In the genomic region with DNA sequence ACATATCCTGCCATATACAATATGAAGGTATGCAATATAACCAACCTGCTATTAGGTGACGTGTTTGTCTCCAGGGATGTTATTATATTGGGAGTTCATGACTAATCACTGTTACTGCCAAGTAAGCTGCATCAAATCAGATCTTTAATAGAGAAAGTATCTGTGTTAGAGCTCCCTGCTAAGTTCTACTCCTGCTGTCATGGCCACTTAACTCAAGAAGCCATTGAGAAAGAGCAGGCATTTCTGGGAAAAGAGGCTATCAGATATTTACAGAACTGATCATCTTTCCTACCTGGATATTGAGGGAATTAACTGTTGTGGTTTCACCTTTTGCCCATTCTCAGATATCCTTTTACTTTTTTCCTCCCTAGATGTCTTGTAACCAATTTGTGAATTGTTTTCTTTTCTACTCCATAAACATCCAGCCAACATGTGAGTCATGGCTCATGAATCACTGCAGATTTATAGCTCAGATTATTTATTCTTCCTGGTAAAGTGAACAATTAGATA, we compare ENCODE assay signal across 11 cellular contexts.
DNase-seq lines count a peak whose midpoint lies in the region; ATAC-seq and TF ChIP-seq lines count a peak whose summit lies in the region.
"Had no signal": no experiment of that assay in that cellular context is flagged by ENCODE, and none has a peak within 500 bp of the region (broad histone marks: within the 10 kb centered on the region; RNA-seq: fewer than 3 reads in every experiment).

No MANE protein-coding gene starts in this region.

- no peaks in the 10 kb centered on the region for H3K4me1 ChIP-seq in ovary (ENCODE audit: insufficient read depth)
- H3K4me1 ChIP-seq: left ventricle myocardium inferior had no signal

- POLR2A ChIA-PET in T-cell (lab: Charles Lee) = no interaction called here

- no peak overlapping the region for H3K4me3 ChIP-seq in kidney epithelial cell (ENCODE audit: low read depth, low read length)
- H3K4me3 ChIP-seq in ovary = no peak overlapping the region
- H3K4me3 ChIP-seq: left ventricle myocardium inferior had no signal

- no peak overlapping the region for H3K27ac ChIP-seq in ovary
- H3K27ac ChIP-seq: left ventricle myocardium inferior had no signal

- no peaks in the 10 kb centered on the region for H3K9me3 ChIP-seq in ovary
- H3K9me3 ChIP-seq: left ventricle myocardium inferior had no signal

- peaks cover 0 to 5% (median 4%) of the 10 kb centered on the region in 3 donors for H3K9me3 Mint-ChIP-seq in T-cell

- TF ChIP-seq CTCF in kidney epithelial cell (IDR thresholded peaks at IDR 0.05; ENCODE audit: insufficient read depth, low read length, poor library complexity, severe bottlenecking) (no peak), ovary (IDR thresholded peaks at IDR 0.05) (no peak)

- ATAC-seq in GM19351 (IDR thresholded peaks at IDR 0.05; ENCODE audit: unreplicated experiment) = no peak
- no peak for ATAC-seq in T-cell (replicated peaks in 1 of 4)

- no peak overlapping the region for H3K4me3 Mint-ChIP-seq in T-cell

- no peak overlapping the region for H3K27ac Mint-ChIP-seq in T-cell

- H3K27me3 ChIP-seq in kidney epithelial cell (ENCODE audit: control insufficient read depth, insufficient read depth, low read length) (no peaks in the 10 kb centered on the region), ovary (no peaks in the 10 kb centered on the region)

- H3K36me3 ChIP-seq in kidney epithelial cell (ENCODE audit: control insufficient read depth, insufficient read depth, low read length) = no peaks in the 10 kb centered on the region
- H3K36me3 ChIP-seq in ovary = no peaks in the 10 kb centered on the region
- H3K36me3 ChIP-seq: left ventricle myocardium inferior had no signal

- TF ChIP-seq EP300 in ovary (IDR thresholded peaks at IDR 0.05) = no peak

- no peaks in the 10 kb centered on the region for H3K36me3 Mint-ChIP-seq in T-cell

- 43 to 56% (median 55%) methylated on average over 1 of the region's 1 CpG for WGBS in ovary, 3 donors

- DNase-seq in COLO829 (ENCODE audit: low spot score) (peak; percentile 2), LHCN-M2 (ENCODE audit: low read depth) (peak; percentile 5), T1000 (lab: John Stamatoyannopoulos, UW) (peak; percentile 33), kidney epithelial cell (ENCODE audit: low read depth) (peak; percentile 76), T-cell (no peak), ovary (no peak)
- DNase-seq in activated effector memory CD4-positive, alpha-beta T cell treated with anti-CD3 and anti-CD28 coated beads, Interleukin-2, amount 50 U/mL, for 16 hours = no peak
- DNase-seq: anterior cingulate cortex, left ventricle myocardium inferior, MV-4-11 had no signal

- intact Hi-C loops in ovary (cut with DNase I) = no loop called here

- H3K27me3 Mint-ChIP-seq in T-cell = no peaks in the 10 kb centered on the region

- no peaks in the 10 kb centered on the region for H3K4me1 Mint-ChIP-seq in T-cell

- CTCF ChIA-PET in T-cell (lab: Charles Lee) = interaction anchor here in 1 of 2 donors (0.7 kb wide), 1 partner anchor 14 kb away, joined by 3 read pairs; no protein-coding TSS in a partner anchor

- no peak for TF ChIP-seq POLR2A in ovary (IDR thresholded peaks at IDR 0.05)

Comparison
In these comparisons a context has a peak if more than half of its experiments do, and no peak if none do; other contexts are left out.
1. DNase-seq: peak in COLO829 (single experiment), LHCN-M2 (single experiment), T1000 (single experiment) and kidney epithelial cell (single experiment); none in activated effector memory CD4-positive, alpha-beta T cell treated with anti-CD3 and anti-CD28 coated beads, Interleukin-2, amount 50 U/mL, for 16 hours (single experiment), T-cell (0 of 34) and ovary (0 of 5).